28 cellular contexts compared by ENCODE assay signal in genomic region chr10:20040012-20040411, GRCh38.
DNase-seq lines count a peak whose midpoint lies in the region; ATAC-seq and TF ChIP-seq lines count a peak whose summit lies in the region.
"Had no signal": no experiment of that assay in that cellular context is flagged by ENCODE, and none has a peak within 500 bp of the region (broad histone marks: within the 10 kb centered on the region; RNA-seq: fewer than 3 reads in every experiment).

No MANE protein-coding gene starts in this region.

- in situ Hi-C loops in ACHN (cut with HindIII; ENCODE audit: low pct_ligation_motif_present, low pct_unique_long_range_greater_than_20kb, low sequenced_read_pairs): no loop called here

- no peak overlapping the region for H3K4me3 ChIP-seq in fibroblast of pulmonary artery (replicated peaks; ENCODE audit: low read depth, low read length)
- H3K4me3 ChIP-seq in lower lobe of right lung: no peak overlapping the region
- no peak overlapping the region for H3K4me3 ChIP-seq in effector memory CD4-positive, alpha-beta T cell (ENCODE audit: insufficient read depth, low read depth, low read length, poor library complexity, severe bottlenecking)
- H3K4me3 ChIP-seq: left ventricle myocardium inferior, neural progenitor cell, pancreas, smooth muscle cell, testis, vagina had no signal

- H3K27ac ChIP-seq in lower lobe of right lung: no peak overlapping the region
- H3K27ac ChIP-seq in effector memory CD4-positive, alpha-beta T cell (ENCODE audit: insufficient read depth, low read length, poor library complexity, severe bottlenecking): no peak overlapping the region
- H3K27ac ChIP-seq: left ventricle myocardium inferior, neural progenitor cell, pancreas, RWPE1, testis, vagina, WERI-Rb-1 had no signal

- DNase-seq in ACHN: peak; percentile 79
- peak; percentile 9 for DNase-seq in OCI-M1 (lab: John Stamatoyannopoulos, UW)
- peak; percentile 43 for DNase-seq in fibroblast of pulmonary artery (ENCODE audit: low read depth)
- DNase-seq in lower lobe of right lung: no peak
- DNase-seq in DMS53 treated with DMSO at 0.1 percent for 48 hours (lab: John Stamatoyannopoulos, UW; ENCODE audit: unreplicated experiment): no peak
- no peak for DNase-seq in effector memory CD4-positive, alpha-beta T cell
- DNase-seq in NOMO-1 treated with DMSO at 0.1 percent for 48 hours (lab: John Stamatoyannopoulos, UW; ENCODE audit: unreplicated experiment): no peak
- DNase-seq: activated CD4-positive, alpha-beta T cell treated with anti-CD3 and anti-CD28 coated beads for 48 hours; aorta; CD8-positive, alpha-beta memory T cell; cortex of kidney; DMS 273 treated with DMSO at 0.1 percent for 48 hours; HCEC 1CT; Kasumi-1; left ventricle myocardium inferior; NCI-H146; NCI-H82; pancreas; T1000; testis; WERI-Rb-1 had no signal

- no peaks in the 10 kb centered on the region for H3K27me3 ChIP-seq in lower lobe of right lung (ENCODE audit: low read depth)
- no peaks in the 10 kb centered on the region for H3K27me3 ChIP-seq in effector memory CD4-positive, alpha-beta T cell (replicated peaks; ENCODE audit: control insufficient read depth, insufficient read depth, low read length, poor library complexity, severe bottlenecking)
- H3K27me3 ChIP-seq: neural progenitor cell, pancreas, testis, vagina had no signal

- TF ChIP-seq CTCF in fibroblast of pulmonary artery (IDR thresholded peaks at IDR 0.05; ENCODE audit: low read length, missing control alignments) (no peak), lower lobe of right lung (IDR thresholded peaks at IDR 0.05) (no peak)

- H3K4me1 ChIP-seq in lower lobe of right lung: no peaks in the 10 kb centered on the region
- H3K4me1 ChIP-seq in effector memory CD4-positive, alpha-beta T cell (ENCODE audit: control insufficient read depth, insufficient read depth, low read length, poor library complexity, severe bottlenecking): no peaks in the 10 kb centered on the region
- H3K4me1 ChIP-seq: left ventricle myocardium inferior, neural progenitor cell, pancreas, testis, vagina had no signal

- H3K9me3 ChIP-seq in lower lobe of right lung: no peaks in the 10 kb centered on the region
- no peaks in the 10 kb centered on the region for H3K9me3 ChIP-seq in effector memory CD4-positive, alpha-beta T cell (ENCODE audit: control insufficient read depth, low read length)
- H3K9me3 ChIP-seq: pancreas, testis, vagina had no signal

- no peaks in the 10 kb centered on the region for H3K36me3 ChIP-seq in lower lobe of right lung
- H3K36me3 ChIP-seq in effector memory CD4-positive, alpha-beta T cell (ENCODE audit: control insufficient read depth, insufficient read depth, low read length): no peaks in the 10 kb centered on the region
- H3K36me3 ChIP-seq: left ventricle myocardium inferior, neural progenitor cell, pancreas, vagina, WERI-Rb-1 had no signal

- intact Hi-C loops in lower lobe of right lung (cut with DNase I): no loop called here

- peak; percentile 41 to 59 for ATAC-seq in lower lobe of right lung
- ATAC-seq in GM19035 (IDR thresholded peaks at IDR 0.05; ENCODE audit: unreplicated experiment): no peak
- ATAC-seq: esophagus mucosa, HepG2, pancreas had no signal

Comparison
In these comparisons a context has a peak if more than half of its experiments do, and no peak if none do; other contexts are left out.
1. DNase-seq: peak in ACHN (single experiment), OCI-M1 (single experiment) and fibroblast of pulmonary artery (single experiment); none in lower lobe of right lung (single experiment), DMS53 treated with DMSO at 0.1 percent for 48 hours (single experiment), effector memory CD4-positive, alpha-beta T cell (0 of 3) and NOMO-1 treated with DMSO at 0.1 percent for 48 hours (single experiment).